23 cellular contexts compared by ENCODE assay signal in genomic region chr6:55557176-55557575, GRCh38. TPM values are rescaled to one million over a fixed set of nuclear protein-coding genes. Genes with fewer than 3 reads are reported as not detected.
"Had no signal": no experiment of that assay in that cellular context is flagged by ENCODE, and none has a peak within 500 bp of the region (broad histone marks: within the 10 kb centered on the region; RNA-seq: fewer than 3 reads in every experiment).

No MANE protein-coding gene starts in this region.

- H3K4me3 ChIP-seq: dorsolateral prefrontal cortex, heart left ventricle, pancreas, right lobe of liver, suprapubic skin, thyroid gland, upper lobe of right lung, vagina had no signal

- H3K27ac ChIP-seq: dorsolateral prefrontal cortex, heart left ventricle, pancreas, right lobe of liver, suprapubic skin, thyroid gland, upper lobe of right lung, vagina had no signal

- H3K4me1 ChIP-seq: pancreas, right lobe of liver, suprapubic skin, thyroid gland, upper lobe of right lung, vagina had no signal

- FAIRE-seq: endometrium, frontal cortex, pancreas had no signal

- H3K36me3 ChIP-seq: heart left ventricle, pancreas, right lobe of liver, suprapubic skin, thyroid gland, upper lobe of right lung, vagina had no signal

- ATAC-seq: esophagus mucosa; right lobe of liver; stimulated activated effector memory CD8-positive, alpha-beta T cell treated with anti-CD3 and anti-CD28 coated beads, Interleukin-12 subunit alpha, Interleukin-12 subunit beta, amount 100 ng/mL, for 72 hours; stimulated activated naive CD8-positive, alpha-beta T cell treated with anti-CD3 and anti-CD28 coated beads, Interleukin-15, Interleukin-2, amounts not matched to agents 100 U/mL and 50 U/mL, for 24 hours; upper lobe of right lung had no signal

- H3K9me3 ChIP-seq: heart left ventricle, pancreas, right lobe of liver, suprapubic skin, thyroid gland, upper lobe of right lung, vagina had no signal

- DNase-seq: cortex of kidney; dorsolateral prefrontal cortex; effector CD8-positive, alpha-beta T cell; islet precursor cell; mesendoderm; naive B cell; occipital lobe; right lobe of liver; stimulated activated CD4-positive, alpha-beta T cell treated with anti-CD3 and anti-CD28 coated beads, Interleukin-4, amount 100 ng/mL, for 1 hour; stimulated activated CD8-positive, alpha-beta memory T cell treated with anti-CD3 and anti-CD28 coated beads, Interleukin-4, amount 100 ng/mL, for 48 hours; stimulated activated naive CD8-positive, alpha-beta T cell treated with anti-CD3 and anti-CD28 coated beads, Interleukin-15, Interleukin-2, amounts not matched to agents 100 U/mL and 50 U/mL, for 24 hours; thyroid gland; upper lobe of right lung had no signal

- H3K27me3 ChIP-seq: heart left ventricle, pancreas, right lobe of liver, suprapubic skin, thyroid gland, upper lobe of right lung, vagina had no signal

RNA-seq across cellular contexts. Expression of gene HMGCLL1, which starts 21.8 kb away (rescaled TPM):
- total RNA-seq: esophagus mucosa, glomerular endothelial cell, lung microvascular endothelial cell had no signal
